In genomic region chr7:64945776-64946175, GRCh38 we compare ENCODE assay signal across 14 cellular contexts. TPM values are rescaled to one million over a fixed set of nuclear protein-coding genes. Genes with fewer than 3 reads are reported as not detected.
DNase-seq lines count a peak whose midpoint lies in the region; ATAC-seq and TF ChIP-seq lines count a peak whose summit lies in the region.
"Had no signal": no experiment of that assay in that cellular context is flagged by ENCODE, and none has a peak within 500 bp of the region (broad histone marks: within the 10 kb centered on the region; RNA-seq: fewer than 3 reads in every experiment).

No MANE protein-coding gene starts in this region.

- H3K27ac ChIP-seq in CD8-positive, alpha-beta memory T cell (ENCODE audit: low read depth, low read length), result peak overlapping the region; percentile 54
- H3K27ac ChIP-seq in heart right ventricle, result no peak overlapping the region
- H3K27ac ChIP-seq: BLaER1 treated with 17β-estradiol and CSF1 and Interleukin-3, amounts not matched to agents 10 nM and 100 nM; GM23248 had no signal

- CTCF ChIA-PET in CD8-positive, alpha-beta memory T cell (lab: Charles Lee), result no interaction called here

- H3K27me3 ChIP-seq in CD8-positive, alpha-beta memory T cell (ENCODE audit: insufficient read depth, low read length, poor library complexity, severe bottlenecking), result peaks cover 15% of the 10 kb centered on the region
- H3K27me3 ChIP-seq in MG63, result peaks cover 5% of the 10 kb centered on the region; the same call in 1 of the 2 replicates
- H3K27me3 ChIP-seq in heart right ventricle, result peaks cover 10 to 75% (median 40%) of the 10 kb centered on the region in 7 donors
- H3K27me3 ChIP-seq: BLaER1 treated with 17β-estradiol and CSF1 and Interleukin-3, amounts not matched to agents 10 nM and 100 nM had no signal

- POLR2A ChIA-PET in CD8-positive, alpha-beta memory T cell (lab: Charles Lee), result no interaction called here

- TF ChIP-seq CTCF in heart right ventricle (IDR thresholded peaks at IDR 0.05), result no peak

- H3K9me3 ChIP-seq in CD8-positive, alpha-beta memory T cell (ENCODE audit: low read length), result no peaks in the 10 kb centered on the region
- H3K9me3 ChIP-seq in MG63, result no peaks in the 10 kb centered on the region
- no peaks in the 10 kb centered on the region for H3K9me3 ChIP-seq in heart right ventricle

- H3K36me3 Mint-ChIP-seq in CD8-positive, alpha-beta memory T cell, result no peaks in the 10 kb centered on the region
- no peaks in the 10 kb centered on the region for H3K36me3 Mint-ChIP-seq in activated naive CD8-positive, alpha-beta T cell treated with anti-CD3 and anti-CD28 coated beads, Interleukin-2, amount 50 U/mL, for 24 hours (ENCODE audit: low read depth)
- H3K36me3 Mint-ChIP-seq: CD4-positive, CD25-positive, alpha-beta regulatory T cell; IgD-negative memory B cell had no signal

- intact Hi-C loops in heart right ventricle (cut with DNase I), result no loop called here

- H3K27me3 Mint-ChIP-seq in CD8-positive, alpha-beta memory T cell, result peaks cover 38 to 52% of the 10 kb centered on the region in 2 donors
- H3K27me3 Mint-ChIP-seq in activated naive CD8-positive, alpha-beta T cell treated with anti-CD3 and anti-CD28 coated beads, Interleukin-2, amount 50 U/mL, for 24 hours, result peaks cover 35% of the 10 kb centered on the region

- no peaks in the 10 kb centered on the region for H3K4me1 ChIP-seq in CD8-positive, alpha-beta memory T cell (ENCODE audit: insufficient read depth, low read length)
- peaks cover 0 to 12% (median 11%) of the 10 kb centered on the region in 9 donors for H3K4me1 ChIP-seq in heart right ventricle

- peaks cover 2 to 4% (median 4%) of the 10 kb centered on the region in 3 donors for H3K4me1 Mint-ChIP-seq in CD8-positive, alpha-beta memory T cell
- peaks cover 3% of the 10 kb centered on the region for H3K4me1 Mint-ChIP-seq in activated naive CD8-positive, alpha-beta T cell treated with anti-CD3 and anti-CD28 coated beads, Interleukin-2, amount 50 U/mL, for 24 hours

- no peak for DNase-seq in CD8-positive, alpha-beta memory T cell
- DNase-seq in MG63 (peak; percentile 69), cerebellar cortex (ENCODE audit: low spot score) (peak; percentile 62), myocyte (ENCODE audit: low read depth) (peak; percentile 22), DMS153 (lab: John Stamatoyannopoulos, UW) (no peak), heart right ventricle (no peak), NCI-H2171 (lab: John Stamatoyannopoulos, UW) (no peak)
- no peak for DNase-seq in activated naive CD8-positive, alpha-beta T cell treated with anti-CD3 and anti-CD28 coated beads, Interleukin-2, amount 50 U/mL, for 24 hours
- DNase-seq: ACHN; Calu3; CD4-positive, CD25-positive, alpha-beta regulatory T cell; GM23248 had no signal

- H3K9me3 Mint-ChIP-seq in CD8-positive, alpha-beta memory T cell, result no peaks in the 10 kb centered on the region
- H3K9me3 Mint-ChIP-seq in activated naive CD8-positive, alpha-beta T cell treated with anti-CD3 and anti-CD28 coated beads, Interleukin-2, amount 50 U/mL, for 24 hours, result no peaks in the 10 kb centered on the region
- H3K9me3 Mint-ChIP-seq: IgD-negative memory B cell had no signal

- no peak for ATAC-seq in heart right ventricle
- ATAC-seq in activated naive CD8-positive, alpha-beta T cell treated with anti-CD3 and anti-CD28 coated beads, Interleukin-2, amount 50 U/mL, for 24 hours, result no peak

- no peak overlapping the region for H3K4me3 Mint-ChIP-seq in CD8-positive, alpha-beta memory T cell
- H3K4me3 Mint-ChIP-seq in activated naive CD8-positive, alpha-beta T cell treated with anti-CD3 and anti-CD28 coated beads, Interleukin-2, amount 50 U/mL, for 24 hours, result no peak overlapping the region
- H3K4me3 Mint-ChIP-seq: CD4-positive, CD25-positive, alpha-beta regulatory T cell had no signal

- no peak overlapping the region for H3K4me3 ChIP-seq in CD8-positive, alpha-beta memory T cell (ENCODE audit: low read length)
- no peak overlapping the region for H3K4me3 ChIP-seq in MG63
- H3K4me3 ChIP-seq in heart right ventricle, result no peak overlapping the region
- H3K4me3 ChIP-seq: BLaER1 treated with 17β-estradiol and CSF1 and Interleukin-3, amounts not matched to agents 10 nM and 100 nM; GM23248 had no signal

- H3K27ac Mint-ChIP-seq in CD8-positive, alpha-beta memory T cell, result no peak overlapping the region
- H3K27ac Mint-ChIP-seq in activated naive CD8-positive, alpha-beta T cell treated with anti-CD3 and anti-CD28 coated beads, Interleukin-2, amount 50 U/mL, for 24 hours, result no peak overlapping the region
- H3K27ac Mint-ChIP-seq: CD4-positive, CD25-positive, alpha-beta regulatory T cell; IgD-negative memory B cell had no signal

- 21 to 24% methylated on average over 1 of the region's 1 CpG for WGBS in heart right ventricle, 2 donors

- H3K36me3 ChIP-seq in CD8-positive, alpha-beta memory T cell (ENCODE audit: insufficient read depth, low read length), result no peaks in the 10 kb centered on the region
- H3K36me3 ChIP-seq in MG63, result no peaks in the 10 kb centered on the region
- H3K36me3 ChIP-seq in heart right ventricle, result no peaks in the 10 kb centered on the region
- H3K36me3 ChIP-seq: BLaER1 treated with 17β-estradiol and CSF1 and Interleukin-3, amounts not matched to agents 10 nM and 100 nM had no signal

RNA-seq across cellular contexts. Expression of gene ZNF273, which starts 42.7 kb away (rescaled TPM):
- 1 to 10 TPM; 6.8 to 7.1 TPM for total RNA-seq in CD8-positive, alpha-beta memory T cell
- polyA plus RNA-seq in CD8-positive, alpha-beta memory T cell, result 3.1 TPM
- 1.2 TPM in 2 replicates for total RNA-seq in MG63 (2014; rRNA removed; shearing (Covaris generic); ENCODE audit: low replicate concordance)
- total RNA-seq in myocyte, result 3.9 and 5.1 TPM in 2 replicates
- polyA plus RNA-seq in myocyte (2012), result 1.5 TPM
- total RNA-seq in heart right ventricle, result 1 to 10 TPM in 9 of 10 donors, under 1 TPM in 1; 1.00 to 2.3 (median 1.6) TPM
- polyA plus RNA-seq in heart right ventricle, result 1 to 10 TPM in 1 of 2 donors, under 1 TPM in 1; 0.90 to 3.1 TPM

RNA-seq across cellular contexts. Expression of gene ZNF117, which starts 45.1 kb away (rescaled TPM):
- 1 to 10 TPM; 3.5 to 3.8 TPM for total RNA-seq in CD8-positive, alpha-beta memory T cell
- polyA plus RNA-seq in CD8-positive, alpha-beta memory T cell, result 0.89 TPM
- 0.94 and 3.7 TPM in 2 replicates for total RNA-seq in MG63 (2014; rRNA removed; shearing (Covaris generic); ENCODE audit: low replicate concordance)
- 12.9 and 13.5 TPM in 2 replicates for total RNA-seq in myocyte
- polyA plus RNA-seq in myocyte (2012), result 5.0 TPM
- 1 to 10 TPM; 2.1 to 4.6 (median 3.1) TPM for total RNA-seq in heart right ventricle
- polyA plus RNA-seq in heart right ventricle, result 1 to 10 TPM; 1.8 to 8.3 TPM

Comparison
In these comparisons a context has a peak if more than half of its experiments do, and no peak if none do; other contexts are left out.
1. DNase-seq: peak in MG63 (single experiment), cerebellar cortex (single experiment) and myocyte (single experiment); none in CD8-positive, alpha-beta memory T cell (0 of 5), DMS153 (single experiment), heart right ventricle (0 of 2), NCI-H2171 (single experiment) and activated naive CD8-positive, alpha-beta T cell treated with anti-CD3 and anti-CD28 coated beads, Interleukin-2, amount 50 U/mL, for 24 hours (single experiment).